7 cellular contexts compared by ENCODE assay signal in the genomic region with DNA sequence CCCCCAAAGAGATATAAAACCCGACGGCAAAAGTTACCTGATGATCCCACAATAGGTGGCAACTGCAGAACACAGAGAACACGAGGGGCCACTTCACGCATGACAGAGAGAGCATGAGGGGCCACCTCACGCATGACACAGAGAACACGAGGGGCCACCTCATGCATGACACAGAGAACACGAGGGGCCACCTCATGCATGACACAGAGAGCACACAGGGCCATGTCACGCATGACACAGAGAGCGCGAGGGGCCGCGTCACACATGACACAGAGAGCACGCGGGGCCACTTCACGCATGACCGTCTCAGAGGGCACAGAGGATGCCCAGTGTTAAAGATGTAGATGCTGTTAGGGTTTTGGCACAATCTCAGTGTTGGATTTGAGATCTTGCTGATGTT.
"Had no signal": no experiment of that assay in that cellular context is flagged by ENCODE, and none has a peak within 500 bp of the region (broad histone marks: within the 10 kb centered on the region; RNA-seq: fewer than 3 reads in every experiment).

No MANE protein-coding gene starts in this region.

- H3K4me2 ChIP-seq: GM23338 had no signal

- H3K36me3 ChIP-seq: HAP-1 had no signal

- H2AFZ ChIP-seq: GM23338 had no signal

- ATAC-seq: GM23338, HCT116, HepG2 had no signal

- H3K4me3 ChIP-seq: GM23338, HAP-1 had no signal

- H3K4me1 ChIP-seq: HAP-1 had no signal

- H3K27ac ChIP-seq: HL-60 had no signal

- DNase-seq: H7, HFFc6 had no signal

- H3K9me3 ChIP-seq: HAP-1 had no signal

- FAIRE-seq: HepG2 had no signal
